In genomic region chr7:450741-451140, GRCh38 we compare ENCODE assay signal across 1 cellular context.
TF ChIP-seq lines count a peak whose summit lies in the region.

No MANE protein-coding gene starts in this region.

TF ChIP-seq in H1, 55 proteins besides CTCF, POLR2A, EP300 and RAD21 (continued from another document):
- TF ChIP-seq ZNF274 (IDR thresholded peaks at IDR 0.05; ENCODE audit: borderline replicate concordance, extremely low read depth, low read length), result no peak
- TF ChIP-seq SIX5 (IDR thresholded peaks at IDR 0.05; ENCODE audit: low read depth, low read length), result no peak
